21 cellular contexts compared by ENCODE assay signal in genomic region chr6:32212076-32212760, GRCh38. TPM values are rescaled to one million over a fixed set of nuclear protein-coding genes. Genes with fewer than 3 reads are reported as not detected.
A peak's percentile ranks its signal among the peaks of the same experiment; 100 is the strongest.
DNase-seq lines count a peak whose midpoint lies in the region; ATAC-seq lines count a peak whose summit lies in the region.
"Had no signal": no experiment of that assay in that cellular context is flagged by ENCODE, and none has a peak within 500 bp of the region (broad histone marks: within the 10 kb centered on the region; RNA-seq: fewer than 3 reads in every experiment).

No MANE protein-coding gene starts in this region.

- H3K27ac Mint-ChIP-seq in T-helper 17 cell = peak overlapping the region; percentile 39
- H3K27ac Mint-ChIP-seq: activated CD4-positive, alpha-beta T cell treated with anti-CD3 and anti-CD28 coated beads for 36 hours; brain; CD14-positive monocyte had no signal

- ATAC-seq in T-helper 17 cell (no peak), esophagus mucosa (peak; percentile 43), HG03342 (IDR thresholded peaks at IDR 0.05; ENCODE audit: unreplicated experiment) (no peak)
- ATAC-seq: activated CD4-positive, alpha-beta T cell treated with anti-CD3 and anti-CD28 coated beads for 36 hours; foreskin keratinocyte had no signal

- no peaks in the 10 kb centered on the region for H3K36me3 Mint-ChIP-seq in T-helper 17 cell (ENCODE audit: low read depth)
- H3K36me3 Mint-ChIP-seq: brain, CD14-positive monocyte had no signal

- no peak overlapping the region for H3K4me3 Mint-ChIP-seq in T-helper 17 cell
- H3K4me3 Mint-ChIP-seq: activated CD4-positive, alpha-beta T cell treated with anti-CD3 and anti-CD28 coated beads for 36 hours; brain; CD14-positive monocyte had no signal

- peaks cover 10% of the 10 kb centered on the region for H3K4me1 Mint-ChIP-seq in T-helper 17 cell
- H3K4me1 Mint-ChIP-seq: activated CD4-positive, alpha-beta T cell treated with anti-CD3 and anti-CD28 coated beads for 36 hours; brain had no signal

- no peaks in the 10 kb centered on the region for H3K27me3 Mint-ChIP-seq in T-helper 17 cell
- H3K27me3 Mint-ChIP-seq: activated CD4-positive, alpha-beta T cell treated with anti-CD3 and anti-CD28 coated beads for 36 hours had no signal

- no peak for DNase-seq in T-helper 17 cell
- no peak for DNase-seq in activated naive CD4-positive, alpha-beta T cell treated with Interleukin-2 at 50 U/mL for 16 hours
- no peak for DNase-seq in DMS153 treated with DMSO at 0.1 percent for 48 hours (lab: John Stamatoyannopoulos, UW; ENCODE audit: unreplicated experiment)
- DNase-seq: activated CD4-positive, alpha-beta T cell treated with anti-CD3 and anti-CD28 coated beads for 36 hours; activated T-cell treated with anti-CD3 and anti-CD28 coated beads, Interleukin-2, amount 50 U/mL, for 1 hour; DMS 273 treated with DMSO at 0.1 percent for 48 hours; effector CD4-positive, alpha-beta T cell; foreskin keratinocyte; mesendoderm; NCI-H1105; NCI-H2029 treated with DMSO at 0.1 percent for 48 hours; NCI-H2227 treated with DMSO at 0.1 percent for 48 hours; NCI-H748 treated with DMSO at 0.1 percent for 48 hours; nucleus accumbens; stimulated activated CD4-positive, alpha-beta T cell treated with anti-CD3 and anti-CD28 coated beads, Interleukin-2, amount 100 ng/mL, for 48 hours; stimulated activated naive CD4-positive, alpha-beta T cell had no signal

- no peaks in the 10 kb centered on the region for H3K9me3 ChIP-seq in T-helper 17 cell (ENCODE audit: control insufficient read depth, low read length, poor library complexity, severe bottlenecking)
- H3K9me3 ChIP-seq: thoracic aorta had no signal

RNA-seq across cellular contexts. Expression of gene NOTCH4, which starts 11.6 kb away (rescaled TPM):
- total RNA-seq in T-helper 17 cell (1 to 10 TPM in 1 of 2 donors, under 1 TPM in 1; 0.60 to 1.0 TPM), esophagus mucosa (2.7 TPM)

RNA-seq across cellular contexts. Expression of gene GPSM3, which starts 19.8 kb away (rescaled TPM):
- total RNA-seq in T-helper 17 cell (100 to 1,000 TPM; 268 to 291 TPM), esophagus mucosa (2.2 TPM)

RNA-seq across cellular contexts. Expression of gene PBX2, which starts 22.2 kb away (rescaled TPM):
- total RNA-seq in T-helper 17 cell (100 to 1,000 TPM; 103 to 110 TPM), esophagus mucosa (34.7 TPM)

RNA-seq across cellular contexts. Expression of gene AGER, which starts 28.2 kb away (rescaled TPM):
- total RNA-seq in T-helper 17 cell (10 to 100 TPM; 22.2 to 27.4 TPM), esophagus mucosa (2.7 TPM)

RNA-seq across cellular contexts. Expression of gene RNF5, which starts 34.0 kb away (rescaled TPM):
- total RNA-seq in T-helper 17 cell (10 to 100 TPM; 20.9 to 30.0 TPM), esophagus mucosa (30.4 TPM)

Comparison
In these comparisons a context has a peak if more than half of its experiments do, and no peak if none do; other contexts are left out.
1. RNA of gene GPSM3, which starts 19.8 kb away (total RNA-seq): 268 to 291 TPM in T-helper 17 cell; 2.2 TPM in esophagus mucosa (single experiment); every median in the first group is over 10 times any median in the second.